ENCODE assay signal across 8 cellular contexts in genomic region chr6:164039954-164040375, GRCh38.
DNase-seq lines count a peak whose midpoint lies in the region; ATAC-seq and TF ChIP-seq lines count a peak whose summit lies in the region.

No MANE protein-coding gene starts in this region.

- H3K4me3 ChIP-seq in GM23248 = no peak overlapping the region

- H3F3A ChIP-seq in GM23248 (ENCODE audit: insufficient read depth) = no peaks in the 10 kb centered on the region

- H3K27ac ChIP-seq in GM23248 = no peak overlapping the region

- no peaks in the 10 kb centered on the region for H3K27me3 ChIP-seq in GM23248 (replicated peaks; ENCODE audit: insufficient read depth)

- no peaks in the 10 kb centered on the region for H3K9me3 ChIP-seq in GM23248 (ENCODE audit: low read depth)

- in situ Hi-C loops in GM23248 (cut with MboI) = no loop called here

- no peak overlapping the region for H3K9ac ChIP-seq in GM23248

- H3K27me3 Mint-ChIP-seq in activated CD8-positive, alpha-beta T cell treated with anti-CD3 and anti-CD28 coated beads, Interleukin-2, amount 10 ng/mL, durations not matched to agents 7 days and 5 days (ENCODE audit: low read depth) = no peaks in the 10 kb centered on the region

- no peaks in the 10 kb centered on the region for H3K4me1 ChIP-seq in GM23248 (ENCODE audit: insufficient read depth)

- no peak overlapping the region for H3K4me3 Mint-ChIP-seq in activated CD8-positive, alpha-beta T cell treated with anti-CD3 and anti-CD28 coated beads, Interleukin-2, amount 10 ng/mL, durations not matched to agents 7 days and 5 days

- H3K36me3 Mint-ChIP-seq in activated CD8-positive, alpha-beta T cell treated with anti-CD3 and anti-CD28 coated beads, Interleukin-2, amount 10 ng/mL, durations not matched to agents 7 days and 5 days (ENCODE audit: low read depth) = no peaks in the 10 kb centered on the region

- peak; percentile 78 for ATAC-seq in GM21825 (IDR thresholded peaks at IDR 0.05; ENCODE audit: unreplicated experiment)
- ATAC-seq in activated CD8-positive, alpha-beta T cell treated with anti-CD3 and anti-CD28 coated beads, Interleukin-2, amount 10 ng/mL, durations not matched to agents 7 days and 5 days = peak; percentile 69
- ATAC-seq in GM19324 (IDR thresholded peaks at IDR 0.05; ENCODE audit: low FRiP score, unreplicated experiment) = no peak
- ATAC-seq in SK-N-SH treated with all-trans-retinoic acid at 6 μM for 48 hours = no peak

- DNase-seq in activated CD8-positive, alpha-beta T cell treated with anti-CD3 and anti-CD28 coated beads, Interleukin-2, amount 10 ng/mL, durations not matched to agents 7 days and 5 days = peak; percentile 50
- DNase-seq in cardiac septum (ENCODE audit: low spot score) (peak; percentile 82), GM23248 (no peak), NCI-H1436 treated with DMSO at 0.1 percent for 48 hours (lab: John Stamatoyannopoulos, UW) (no peak)
- peak; percentile 19 for DNase-seq in stimulated activated CD4-positive, alpha-beta T cell treated with anti-CD3 and anti-CD28 coated beads, Interleukin-4, amount 100 ng/mL, for 24 hours

- no peaks in the 10 kb centered on the region for H4K20me1 ChIP-seq in GM23248 (ENCODE audit: insufficient read depth)

- no peaks in the 10 kb centered on the region for H3K36me3 ChIP-seq in GM23248 (ENCODE audit: low read depth)

- H2AFZ ChIP-seq in GM23248 = no peak overlapping the region

- no peak overlapping the region for H3K27ac Mint-ChIP-seq in activated CD8-positive, alpha-beta T cell treated with anti-CD3 and anti-CD28 coated beads, Interleukin-2, amount 10 ng/mL, durations not matched to agents 7 days and 5 days

- intact Hi-C loops in cardiac septum (cut with DNase I) = no loop called here

- H3K9me3 Mint-ChIP-seq in activated CD8-positive, alpha-beta T cell treated with anti-CD3 and anti-CD28 coated beads, Interleukin-2, amount 10 ng/mL, durations not matched to agents 7 days and 5 days (ENCODE audit: insufficient read depth) = no peaks in the 10 kb centered on the region

- POLR2A ChIA-PET in activated CD8-positive, alpha-beta T cell treated with anti-CD3 and anti-CD28 coated beads, Interleukin-2, amount 10 ng/mL, durations not matched to agents 7 days and 5 days (lab: Charles Lee) = no interaction called here

- H3K4me2 ChIP-seq in GM23248 (ENCODE audit: unreplicated experiment) = no peak overlapping the region

- WGBS in GM23248 (ENCODE audit: low coverage in 1 of 2, low lambda C conversion rate in 2 of 2, missing lambda C conversion rate in 2 of 2), 2 experiments = 71 to 84% methylated on average over 19 of the region's 19 CpGs

- no peaks in the 10 kb centered on the region for H3K4me1 Mint-ChIP-seq in activated CD8-positive, alpha-beta T cell treated with anti-CD3 and anti-CD28 coated beads, Interleukin-2, amount 10 ng/mL, durations not matched to agents 7 days and 5 days (ENCODE audit: low read depth)

- H3K9me2 ChIP-seq in GM23248 (ENCODE audit: insufficient read depth) = no peaks in the 10 kb centered on the region

- H3K79me2 ChIP-seq in GM23248 (ENCODE audit: insufficient read depth) = no peaks in the 10 kb centered on the region

- CTCF ChIA-PET in activated CD8-positive, alpha-beta T cell treated with anti-CD3 and anti-CD28 coated beads, Interleukin-2, amount 10 ng/mL, durations not matched to agents 7 days and 5 days (lab: Charles Lee) = no interaction called here

TF ChIP-seq in SK-N-SH treated with all-trans-retinoic acid at 6 μM for 48 hours, 23 proteins besides CTCF, POLR2A, EP300 and RAD21:
- no peak for TF ChIP-seq ZNF565 (CRISPR knock-in tag; conservative IDR thresholded peaks at IDR 0.05; ENCODE audit: low read depth)
- TF ChIP-seq PPARA (CRISPR knock-in tag; IDR thresholded peaks at IDR 0.05; ENCODE audit: borderline replicate concordance) = no peak
- no peak for TF ChIP-seq CSDC2 (CRISPR knock-in tag; IDR thresholded peaks at IDR 0.05)
- TF ChIP-seq, protein P1, sequence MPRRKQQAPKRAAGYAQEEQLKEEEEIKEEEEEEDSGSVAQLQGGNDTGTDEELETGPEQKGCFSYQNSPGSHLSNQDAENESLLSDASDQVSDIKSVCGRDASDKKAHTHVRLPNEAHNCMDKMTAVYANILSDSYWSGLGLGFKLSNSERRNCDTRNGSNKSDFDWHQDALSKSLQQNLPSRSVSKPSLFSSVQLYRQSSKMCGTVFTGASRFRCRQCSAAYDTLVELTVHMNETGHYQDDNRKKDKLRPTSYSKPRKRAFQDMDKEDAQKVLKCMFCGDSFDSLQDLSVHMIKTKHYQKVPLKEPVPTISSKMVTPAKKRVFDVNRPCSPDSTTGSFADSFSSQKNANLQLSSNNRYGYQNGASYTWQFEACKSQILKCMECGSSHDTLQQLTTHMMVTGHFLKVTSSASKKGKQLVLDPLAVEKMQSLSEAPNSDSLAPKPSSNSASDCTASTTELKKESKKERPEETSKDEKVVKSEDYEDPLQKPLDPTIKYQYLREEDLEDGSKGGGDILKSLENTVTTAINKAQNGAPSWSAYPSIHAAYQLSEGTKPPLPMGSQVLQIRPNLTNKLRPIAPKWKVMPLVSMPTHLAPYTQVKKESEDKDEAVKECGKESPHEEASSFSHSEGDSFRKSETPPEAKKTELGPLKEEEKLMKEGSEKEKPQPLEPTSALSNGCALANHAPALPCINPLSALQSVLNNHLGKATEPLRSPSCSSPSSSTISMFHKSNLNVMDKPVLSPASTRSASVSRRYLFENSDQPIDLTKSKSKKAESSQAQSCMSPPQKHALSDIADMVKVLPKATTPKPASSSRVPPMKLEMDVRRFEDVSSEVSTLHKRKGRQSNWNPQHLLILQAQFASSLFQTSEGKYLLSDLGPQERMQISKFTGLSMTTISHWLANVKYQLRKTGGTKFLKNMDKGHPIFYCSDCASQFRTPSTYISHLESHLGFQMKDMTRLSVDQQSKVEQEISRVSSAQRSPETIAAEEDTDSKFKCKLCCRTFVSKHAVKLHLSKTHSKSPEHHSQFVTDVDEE (CRISPR knock-in tag; IDR thresholded peaks at IDR 0.05) = no peak

Comparison
In these comparisons a context has a peak if more than half of its experiments do, and no peak if none do; other contexts are left out.
1. ATAC-seq: peak in GM21825 (single experiment) and activated CD8-positive, alpha-beta T cell treated with anti-CD3 and anti-CD28 coated beads, Interleukin-2, amount 10 ng/mL, durations not matched to agents 7 days and 5 days (single experiment); none in GM19324 (single experiment) and SK-N-SH treated with all-trans-retinoic acid at 6 μM for 48 hours (single experiment).
2. DNase-seq: peak in activated CD8-positive, alpha-beta T cell treated with anti-CD3 and anti-CD28 coated beads, Interleukin-2, amount 10 ng/mL, durations not matched to agents 7 days and 5 days (single experiment), cardiac septum (single experiment) and stimulated activated CD4-positive, alpha-beta T cell treated with anti-CD3 and anti-CD28 coated beads, Interleukin-4, amount 100 ng/mL, for 24 hours (single experiment); none in GM23248 (single experiment) and NCI-H1436 treated with DMSO at 0.1 percent for 48 hours (single experiment).